Comparison of ENCODE assay signal across 32 cellular contexts in genomic region chr13:82827704-82828103, GRCh38.
DNase-seq lines count a peak whose midpoint lies in the region; ATAC-seq, FAIRE-seq and TF ChIP-seq lines count a peak whose summit lies in the region.
"Had no signal": no experiment of that assay in that cellular context is flagged by ENCODE, and none has a peak within 500 bp of the region (broad histone marks: within the 10 kb centered on the region; RNA-seq: fewer than 3 reads in every experiment).

No MANE protein-coding gene starts in this region.

- H3K14ac ChIP-seq in IMR-90 (replicated peaks; ENCODE audit: low read depth, low read length): no peak overlapping the region

- H3K27ac ChIP-seq in liver (ENCODE audit: low read depth in 1 of 2, low read length in 2 of 2) (no peak overlapping the region), HepG2 (ENCODE audit: extremely low read length, insufficient read depth, low read length) (no peak overlapping the region), IMR-90 (ENCODE audit: insufficient read depth, low read length) (no peak overlapping the region)
- H3K27ac ChIP-seq: 22Rv1; A549; BLaER1; BLaER1 treated with 17β-estradiol and CSF1 and Interleukin-3, amounts not matched to agents 10 nM and 100 nM; C4-2B had no signal

- TF ChIP-seq EP300 in HepG2 (IDR thresholded peaks at IDR 0.05; ENCODE audit: low read depth in 2 of 2, low read length in 2 of 2) (no peak), HepG2 (CRISPR knock-in tag; IDR thresholded peaks at IDR 0.05; ENCODE audit: borderline replicate concordance) (no peak)

- FAIRE-seq in HepG2 (lab: Jason Lieb, UNC): no peak
- FAIRE-seq: A549, D721Med had no signal

- H3K79me2 ChIP-seq in HepG2 (ENCODE audit: insufficient read depth, low read length): no peaks in the 10 kb centered on the region

- H3K4ac ChIP-seq in IMR-90 (ENCODE audit: low read depth, low read length): no peak overlapping the region

- POLR2A ChIA-PET in HepG2 (lab: Yijun Ruan, JAX): no interaction called here
- POLR2A ChIA-PET in IMR-90 (lab: Charles Lee; ENCODE audit: unreplicated experiment): no interaction called here

- H3K27me3 ChIP-seq in liver (ENCODE audit: control insufficient read depth in 4 of 4, insufficient read depth in 4 of 4, low read length in 3 of 4) (no peaks in the 10 kb centered on the region), HepG2 (ENCODE audit: control insufficient read depth in 1 of 2, insufficient read depth in 2 of 2, low read length in 2 of 2) (no peaks in the 10 kb centered on the region), IMR-90 (ENCODE audit: control insufficient read depth, insufficient read depth, low read length) (no peaks in the 10 kb centered on the region)
- H3K27me3 ChIP-seq: BE2C; BLaER1; BLaER1 treated with 17β-estradiol and CSF1 and Interleukin-3, amounts not matched to agents 10 nM and 100 nM had no signal

- dilution Hi-C loops in IMR-90 (cut with HindIII; ENCODE audit: low sequenced_read_pairs, unreplicated experiment): no loop called here

- in situ Hi-C loops in HepG2 (cut with HindIII; ENCODE audit: extremely low pct_ligation_motif_present, low pct_unique_long_range_greater_than_20kb) (no loop called here), IMR-90 (cut with MboI; ENCODE audit: low sequenced_read_pairs) (no loop called here)

- TF ChIP-seq POLR2A in HepG2 (IDR thresholded peaks at IDR 0.05; ENCODE audit: insufficient read depth in 1 of 2, low read depth in 2 of 2, low read length in 2 of 2) (no peak), IMR-90 (IDR thresholded peaks at IDR 0.05; ENCODE audit: low read depth, low read length) (no peak)

- no peak overlapping the region for H3K23ac ChIP-seq in IMR-90 (ENCODE audit: low read depth, low read length)

- H3K4me3 ChIP-seq in liver (ENCODE audit: low read depth in 1 of 3, low read length in 3 of 3): no peak overlapping the region
- no peak overlapping the region for H3K4me3 ChIP-seq in HepG2 (replicated peaks in 1 of 3; ENCODE audit: insufficient read depth in 1 of 3, low read depth in 2 of 3, low read length in 3 of 3)
- no peak overlapping the region for H3K4me3 ChIP-seq in IMR-90 (ENCODE audit: insufficient read depth, low read depth, low read length)
- H3K4me3 ChIP-seq: A549; BLaER1; BLaER1 treated with 17β-estradiol and CSF1 and Interleukin-3, amounts not matched to agents 10 nM and 100 nM had no signal

- TF ChIP-seq CTCF in liver (IDR thresholded peaks at IDR 0.05; ENCODE audit: low read depth, low read length, missing input control): no peak
- TF ChIP-seq CTCF in HepG2 (CRISPR knock-in tag; IDR thresholded peaks at IDR 0.05): no peak
- no peak for TF ChIP-seq CTCF in IMR-90 (conservative IDR thresholded peaks at IDR 0.05; ENCODE audit: low read depth, low read length)

- H3K4me1 ChIP-seq in liver (ENCODE audit: control insufficient read depth in 4 of 4, insufficient read depth in 4 of 4, low read length in 3 of 4) (peaks cover 4 to 7% (median 5%) of the 10 kb centered on the region in 4 donors), HepG2 (ENCODE audit: insufficient read depth, low read length) (no peaks in the 10 kb centered on the region), IMR-90 (ENCODE audit: control insufficient read depth, insufficient read depth, low read length) (no peaks in the 10 kb centered on the region)
- H3K4me1 ChIP-seq: A549; BE2C; BLaER1; BLaER1 treated with 17β-estradiol and CSF1 and Interleukin-3, amounts not matched to agents 10 nM and 100 nM; Caco-2 had no signal

- no peak overlapping the region for H4K5ac ChIP-seq in IMR-90 (ENCODE audit: low read depth, low read length)

- no peak overlapping the region for H2AK5ac ChIP-seq in IMR-90 (ENCODE audit: low read depth, low read length)

- intact Hi-C loops in HepG2 (cut with micrococcal nuclease; ENCODE audit: unreplicated experiment) (no loop called here), IMR-90 (cut with micrococcal nuclease) (no loop called here)

- H3K9me3 ChIP-seq in liver (ENCODE audit: control insufficient read depth in 4 of 4, low read length in 3 of 4) (no peaks in the 10 kb centered on the region), HepG2 (ENCODE audit: low read length) (peaks cover 5% of the 10 kb centered on the region; the same call in 1 of the 2 replicates), IMR-90 (ENCODE audit: control insufficient read depth, insufficient read depth, low read length) (peaks cover 4% of the 10 kb centered on the region; the same call in 1 of the 2 replicates)
- H3K9me3 ChIP-seq: A549, BE2C, Caco-2 had no signal

- no peak overlapping the region for H2BK120ac ChIP-seq in IMR-90 (ENCODE audit: low read depth, low read length)

- H2AFZ ChIP-seq in HepG2 (ENCODE audit: low read length): no peak overlapping the region
- H2AFZ ChIP-seq in IMR-90 (replicated peaks; ENCODE audit: low read length, poor library complexity): no peak overlapping the region

- H3K4me2 ChIP-seq in HepG2 (ENCODE audit: low read depth, low read length) (no peak overlapping the region), IMR-90 (ENCODE audit: low read depth, low read length) (no peak overlapping the region)
- H3K4me2 ChIP-seq: A549; BLaER1; BLaER1 treated with 17β-estradiol and CSF1 and Interleukin-3, amounts not matched to agents 10 nM and 100 nM had no signal

- H2AK9ac ChIP-seq in IMR-90 (replicated peaks; ENCODE audit: low read depth, low read length, poor library complexity): no peak overlapping the region

- H3K36me3 ChIP-seq in liver (ENCODE audit: control insufficient read depth in 4 of 4, insufficient read depth in 3 of 4, low read depth in 1 of 4, low read length in 3 of 4) (no peaks in the 10 kb centered on the region), HepG2 (replicated peaks in 1 of 2; ENCODE audit: control insufficient read depth in 1 of 2, insufficient read depth in 2 of 2, low read length in 2 of 2) (no peaks in the 10 kb centered on the region), IMR-90 (ENCODE audit: control insufficient read depth, insufficient read depth, low read length) (no peaks in the 10 kb centered on the region)
- H3K36me3 ChIP-seq: BE2C; BLaER1; BLaER1 treated with 17β-estradiol and CSF1 and Interleukin-3, amounts not matched to agents 10 nM and 100 nM had no signal

- no peaks in the 10 kb centered on the region for H4K20me1 ChIP-seq in HepG2 (ENCODE audit: insufficient read depth, low read length)
- no peaks in the 10 kb centered on the region for H4K20me1 ChIP-seq in IMR-90 (ENCODE audit: insufficient read depth, low read length)
- H4K20me1 ChIP-seq: BLaER1; BLaER1 treated with 17β-estradiol and CSF1 and Interleukin-3, amounts not matched to agents 10 nM and 100 nM had no signal

- no peaks in the 10 kb centered on the region for H3K79me1 ChIP-seq in IMR-90 (ENCODE audit: low read depth in 1 of 2, low read length in 2 of 2)

- H4K91ac ChIP-seq in IMR-90 (ENCODE audit: insufficient read depth, low read depth, low read length): no peak overlapping the region

- no peak overlapping the region for H3K56ac ChIP-seq in IMR-90 (ENCODE audit: extremely low read depth, insufficient read depth, low read length)

- ATAC-seq in HepG2: no peak
- ATAC-seq in IMR-90 (ENCODE audit: low read depth): no peak
- peak; percentile 25 for ATAC-seq in left lobe of liver
- no peak for ATAC-seq in HG03565 (IDR thresholded peaks at IDR 0.05; ENCODE audit: unreplicated experiment)
- ATAC-seq: A549; CD8-positive, alpha-beta T cell had no signal

- no peak overlapping the region for H3K18ac ChIP-seq in IMR-90 (ENCODE audit: low read depth, low read length)

- DNase-seq in HepG2 (ENCODE audit: low spot score) (no peak), IMR-90 (no peak), left lobe of liver (ENCODE audit: low spot score) (no peak), HCEC 1CT (no peak)
- DNase-seq: 8988T; ACHN; AML-193; BE2C; C1 segment of cervical spinal cord; Caco-2; Calu3; CD4-positive, alpha-beta memory T cell; CD4-positive, alpha-beta T cell; CD4-positive, CD25-positive, alpha-beta regulatory T cell; CD8-positive, alpha-beta memory T cell; CD8-positive, alpha-beta T cell; COR-L47; DMS 273 treated with DMSO at 0.1 percent for 48 hours; DMS153; DMS53; DMS79; DMS79 treated with DMSO at 0.1 percent for 48 hours; DND-41; EL had no signal

- H3K9ac ChIP-seq in liver (ENCODE audit: low read depth in 1 of 2, low read length in 2 of 2): no peak overlapping the region
- no peak overlapping the region for H3K9ac ChIP-seq in HepG2 (ENCODE audit: insufficient read depth, low read depth, low read length)
- no peak overlapping the region for H3K9ac ChIP-seq in IMR-90 (ENCODE audit: low read depth, low read length)
- H3K9ac ChIP-seq: BLaER1; BLaER1 treated with 17β-estradiol and CSF1 and Interleukin-3, amounts not matched to agents 10 nM and 100 nM had no signal

- H2BK15ac ChIP-seq in IMR-90 (ENCODE audit: low read depth, low read length): no peak overlapping the region

- peak in 1 of 2 donors; percentile 10 for TF ChIP-seq RAD21 in liver (IDR thresholded peaks at IDR 0.05)
- no peak for TF ChIP-seq RAD21 in HepG2 (CRISPR knock-in tag; IDR thresholded peaks at IDR 0.05)
- no peak for TF ChIP-seq RAD21 in IMR-90 (IDR thresholded peaks at IDR 0.05; ENCODE audit: low read length)

- H2BK20ac ChIP-seq in IMR-90 (ENCODE audit: low read depth, low read length): no peak overlapping the region

- no peak overlapping the region for H4K8ac ChIP-seq in IMR-90 (ENCODE audit: low read depth in 2 of 2, low read length in 2 of 2)

- no peaks in the 10 kb centered on the region for H3K9me1 ChIP-seq in IMR-90 (ENCODE audit: insufficient read depth, low read length)

- BruUV-seq in HepG2 (replicated peaks; lab: Mats Ljungman, UMichigan) (no TSS peak), IMR-90 (replicated peaks; lab: Mats Ljungman, UMichigan) (no TSS peak)

- no peak overlapping the region for H2BK5ac ChIP-seq in IMR-90 (ENCODE audit: low read depth, low read length, poor library complexity, severe bottlenecking)

- CTCF ChIA-PET in HepG2 (lab: Yijun Ruan, JAX; ENCODE audit: low intra/inter-chr PET ratio, low total read pairs) (no interaction called here), IMR-90 (lab: Yijun Ruan, JAX) (no interaction called here)

TF ChIP-seq in liver, 16 proteins besides CTCF, POLR2A, EP300 and RAD21 (continues in another document):
- TF ChIP-seq TAF1 (conservative IDR thresholded peaks at IDR 0.05) (no peak), JUND (IDR thresholded peaks at IDR 0.05) (no peak), HNF4A (conservative IDR thresholded peaks at IDR 0.05) (peak; percentile 26 to 52), NR2F2 (IDR thresholded peaks at IDR 0.05) (no peak)

TF ChIP-seq in HepG2, 621 proteins besides CTCF, POLR2A, EP300 and RAD21:
- no peak for TF ChIP-seq ZNF740 (CRISPR knock-in tag; IDR thresholded peaks at IDR 0.05)
- no peak for TF ChIP-seq PHF20 (CRISPR knock-in tag; IDR thresholded peaks at IDR 0.05)
TF ChIP-seq in HepG2: peak in this region for 0.

TF ChIP-seq in IMR-90, 13 proteins besides CTCF, POLR2A, EP300 and RAD21 (continues in another document):
- TF ChIP-seq SMC3 (IDR thresholded peaks at IDR 0.05; ENCODE audit: low read depth, low read length) (no peak), CEBPB (IDR thresholded peaks at IDR 0.05; ENCODE audit: low read depth, low read length) (peak; percentile 12; the same call in 1 of the 2 replicates), MAFK (IDR thresholded peaks at IDR 0.05; ENCODE audit: low read depth, low read length) (no peak), BHLHE40 (IDR thresholded peaks at IDR 0.05; ENCODE audit: low read depth, low read length) (no peak), FOS (IDR thresholded peaks at IDR 0.05; ENCODE audit: low read depth, low read length) (no peak), CHD1 (IDR thresholded peaks at IDR 0.05; ENCODE audit: low read depth, low read length) (no peak)
